ENCODE assay signal across 11 cellular contexts in the genomic region with DNA sequence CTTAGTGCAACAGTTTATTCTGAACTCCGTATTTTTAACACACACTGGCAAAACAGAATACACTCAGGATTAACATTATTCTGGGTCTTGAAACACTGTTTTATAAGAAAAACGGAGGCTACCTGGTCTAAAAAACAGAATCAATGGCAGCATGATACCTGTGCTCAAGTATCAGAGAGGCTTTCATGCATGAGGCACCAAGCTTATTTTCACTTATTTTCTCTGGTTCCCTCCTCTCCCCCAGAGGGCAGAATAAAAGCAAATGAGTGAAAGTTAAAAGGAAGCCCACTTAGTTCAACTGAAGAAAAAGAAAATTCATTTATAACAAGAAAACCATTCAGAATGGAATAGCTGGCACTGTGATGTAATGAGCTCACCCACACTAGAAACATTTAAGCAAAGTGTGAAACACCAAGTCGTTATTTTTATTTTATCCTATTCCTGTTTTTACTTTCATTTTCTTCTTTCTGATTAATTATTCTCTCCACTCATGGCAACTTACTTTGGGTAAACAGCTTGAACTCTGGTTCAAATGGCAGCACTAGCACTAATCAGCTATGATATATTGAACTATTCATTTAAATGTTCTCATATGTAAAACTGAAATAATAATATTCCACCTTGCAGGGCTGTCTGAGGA.
DNase-seq lines count a peak whose midpoint lies in the region; ATAC-seq, FAIRE-seq and TF ChIP-seq lines count a peak whose summit lies in the region.
"Had no signal": no experiment of that assay in that cellular context is flagged by ENCODE, and none has a peak within 500 bp of the region (broad histone marks: within the 10 kb centered on the region; RNA-seq: fewer than 3 reads in every experiment).

No MANE protein-coding gene starts in this region.

- ATAC-seq in GM21423 (IDR thresholded peaks at IDR 0.05; ENCODE audit: unreplicated experiment), result peak; percentile 78
- peak; percentile 56 for ATAC-seq in HG03521 (IDR thresholded peaks at IDR 0.05; ENCODE audit: unreplicated experiment)
- no peak for ATAC-seq in upper lobe of left lung (ENCODE audit: low FRiP score in 2 of 2)

- WGBS in upper lobe of left lung, 2 donors, result 59 to 66% methylated on average over 3 of the region's 3 CpGs

- no peaks in the 10 kb centered on the region for H3K36me3 ChIP-seq in upper lobe of left lung
- H3K36me3 ChIP-seq: cardiac muscle cell had no signal

- H3K9me3 ChIP-seq in upper lobe of left lung, result no peaks in the 10 kb centered on the region

- DNase-seq in GM12892 (ENCODE audit: insufficient read length) (no peak), germinal center (ENCODE audit: low spot score) (peak; percentile 28), D721Med (ENCODE audit: insufficient read length, low spot score) (no peak), upper lobe of left lung (no peak), SKM-1 (lab: John Stamatoyannopoulos, UW; ENCODE audit: unreplicated experiment) (no peak)
- DNase-seq in stimulated activated CD4-positive, alpha-beta T cell treated with anti-CD3 and anti-CD28 coated beads, Interleukin-15, amount 100 ng/mL, for 24 hours, result no peak
- DNase-seq: activated CD4-positive, CD25-positive, alpha-beta regulatory T cell treated with anti-CD3 and anti-CD28 coated beads, Interleukin-2, amount 50 U/mL, for 72 hours; NCI-H510A had no signal

- no peak overlapping the region for H3K27ac ChIP-seq in upper lobe of left lung
- H3K27ac ChIP-seq: cardiac muscle cell had no signal

- H3K4me3 ChIP-seq in upper lobe of left lung, result no peak overlapping the region
- H3K4me3 ChIP-seq: cardiac muscle cell had no signal

- TF ChIP-seq EP300 in upper lobe of left lung (IDR thresholded peaks at IDR 0.05), result no peak

- H3K27me3 ChIP-seq in upper lobe of left lung, result no peaks in the 10 kb centered on the region
- H3K27me3 ChIP-seq: cardiac muscle cell had no signal

- TF ChIP-seq POLR2A in GM12892 (IDR thresholded peaks at IDR 0.05; ENCODE audit: low read depth, low read length) (no peak), upper lobe of left lung (IDR thresholded peaks at IDR 0.05) (no peak)

- TF ChIP-seq CTCF in D721Med (IDR thresholded peaks at IDR 0.05; ENCODE audit: insufficient read depth, missing control alignments) (no peak), upper lobe of left lung (IDR thresholded peaks at IDR 0.05) (no peak)

- FAIRE-seq in GM12892 (lab: Jason Lieb, UNC), result peak; percentile 33
- no peak for FAIRE-seq in D721Med (lab: Jason Lieb, UNC)

- H3K4me1 ChIP-seq in upper lobe of left lung, result peaks cover 0 to 19% (median 10%) of the 10 kb centered on the region in 4 donors

Comparison
In these comparisons a context has a peak if more than half of its experiments do, and no peak if none do; other contexts are left out.
1. ATAC-seq: peak in GM21423 (single experiment) and HG03521 (single experiment); none in upper lobe of left lung (0 of 2).